In genomic region chr16:88811600-88811849, GRCh38 we compare ENCODE assay signal across 8 cellular contexts. TPM values are rescaled to one million over a fixed set of nuclear protein-coding genes. Genes with fewer than 3 reads are reported as not detected.
DNase-seq lines count a peak whose midpoint lies in the region; ATAC-seq, FAIRE-seq and TF ChIP-seq lines count a peak whose summit lies in the region.

No MANE protein-coding gene starts in this region.

- intact Hi-C loops in K562 (cut with micrococcal nuclease), result loop anchor here (5.0 to 10.0 kb wide), 3 partner anchors 166 to 696 kb away; partner anchors contain the start of genes CBFA2T3 and SPG7
- intact Hi-C loops in mucosa of descending colon (cut with DNase I, micrococcal nuclease), result no loop called here

- peak overlapping the region; percentile 94 for H3K27ac ChIP-seq in K562 (ENCODE audit: extremely low read depth, low read depth, low read length)

- TF ChIP-seq CTCF in K562 (IDR thresholded peaks at IDR 0.05 in 2 of 3, conservative IDR thresholded peaks at IDR 0.05 in 1 of 3; ENCODE audit: insufficient read depth in 2 of 3, low read depth in 1 of 3, low read length in 3 of 3) (no peak), mucosa of descending colon (IDR thresholded peaks at IDR 0.05) (no peak)

- TF ChIP-seq POLR2A in K562 (conservative IDR thresholded peaks at IDR 0.05), result no peak

- TF ChIP-seq EP300 in K562 (IDR thresholded peaks at IDR 0.05; ENCODE audit: low read length), result no peak

- peak overlapping the region; percentile 98 for H2AFZ ChIP-seq in K562 (ENCODE audit: low read depth, low read length)

- H3K36me3 ChIP-seq in K562 (ENCODE audit: control insufficient read depth, insufficient read depth, low read length) (peaks cover 46% of the 10 kb centered on the region; the same call in 2 of the 3 replicates), mucosa of descending colon (ENCODE audit: low read depth) (no peaks in the 10 kb centered on the region)

- CTCF ChIA-PET in K562 (lab: Yijun Ruan, JAX; ENCODE audit: low intra/inter-chr PET ratio), result interaction anchor here (0.6 to 1.9 kb wide), 6 partner anchors 46 to 476 kb away, joined by 3 to 16 read pairs (median 4); partner anchors contain the start of genes CBFA2T3 and CDH15

- 0% methylated on average over 5 of the region's 30 CpGs for WGBS in K562 (ENCODE audit: insufficient coverage, low coverage, missing lambda C conversion rate)

- no peak for FAIRE-seq in K562 (lab: Jason Lieb, UNC)

- TF ChIP-seq RAD21 in K562 (CRISPR knock-in tag; conservative IDR thresholded peaks at IDR 0.05 in 1 of 2, IDR thresholded peaks at IDR 0.05 in 1 of 2), result no peak

- peak overlapping the region; percentile 96 for H3K4me2 ChIP-seq in K562 (ENCODE audit: insufficient read depth, low read length)

- no peaks in the 10 kb centered on the region for H3K27me3 ChIP-seq in K562 (ENCODE audit: control insufficient read depth in 2 of 2, insufficient read depth in 2 of 2, low read length in 2 of 2)

- ATAC-seq in GM18868 (IDR thresholded peaks at IDR 0.05; ENCODE audit: unreplicated experiment), result peak; percentile 15
- ATAC-seq in HG03045 (IDR thresholded peaks at IDR 0.05; ENCODE audit: unreplicated experiment), result peak; percentile 26
- ATAC-seq in K562, result no peak
- ATAC-seq in mucosa of descending colon, result no peak

- no peaks in the 10 kb centered on the region for H3K9me1 ChIP-seq in K562 (ENCODE audit: control insufficient read depth, insufficient read depth, low read length)

- in situ Hi-C loops in K562 (cut with MboI), result loop anchor here (5.0 to 10.0 kb wide), 2 partner anchors 356 to 403 kb away; partner anchors contain the start of gene ZNF778

- peaks cover 30% of the 10 kb centered on the region; the same call in 1 of the 2 replicates for H4K20me1 ChIP-seq in K562 (replicated peaks; ENCODE audit: control insufficient read depth, insufficient read depth, low read length)

- H3K9ac ChIP-seq in K562 (ENCODE audit: insufficient read depth in 1 of 2, low read depth in 2 of 2, low read length in 2 of 2), result peak overlapping the region; percentile 86 to 99

- H3K79me2 ChIP-seq in K562 (ENCODE audit: control insufficient read depth, insufficient read depth, low read length), result peaks cover 43% of the 10 kb centered on the region

- peak overlapping the region; percentile 64 for H3K4me3 ChIP-seq in K562
- peak overlapping the region; percentile 29 for H3K4me3 ChIP-seq in mucosa of descending colon

- H3K9me3 ChIP-seq in K562 (replicated peaks; ENCODE audit: control insufficient read depth, insufficient read depth, low read depth, low read length), result no peaks in the 10 kb centered on the region
- H3K9me3 ChIP-seq in mucosa of descending colon, result no peaks in the 10 kb centered on the region

- DNase-seq in K562 (ENCODE audit: extremely low read depth in 1 of 4, low spot score in 3 of 4), result peak in 2 of 4 experiments; percentile 75
- no peak for DNase-seq in mucosa of descending colon
- DNase-seq in OCI-M1 (lab: John Stamatoyannopoulos, UW), result no peak
- no peak for DNase-seq in dermis blood vessel endothelial cell
- no peak for DNase-seq in amygdala (lab: John Stamatoyannopoulos, UW)
- DNase-seq in CD1c-positive myeloid dendritic cell (ENCODE audit: extremely low spot score), result no peak

- POLR2A ChIA-PET in K562 (lab: Yijun Ruan, JAX), result interaction anchor here (0.6 to 6.1 kb wide), 7 partner anchors 11 to 663 kb away, joined by 3 to 50 read pairs (median 7); partner anchors contain the start of gene PIEZO1

- H3K4me1 ChIP-seq in K562 (replicated peaks in 1 of 2; ENCODE audit: control insufficient read depth in 2 of 2, insufficient read depth in 2 of 2, low read length in 2 of 2) (peaks cover 14 to 82% of the 10 kb centered on the region in 2 experiments), mucosa of descending colon (ENCODE audit: low read depth) (peaks cover 25% of the 10 kb centered on the region)

- no TSS peak for BruUV-seq in K562 (replicated peaks; lab: Mats Ljungman, UMichigan)

RNA-seq across cellular contexts. Expression of gene APRT, which starts 0.2 kb away (rescaled TPM):
- total RNA-seq in K562 (2011; cell fraction: chromatin; rRNA removed; ENCODE audit: low replicate concordance), result 35.4 and 135 TPM in 2 replicates
- 138 and 183 TPM in 2 replicates for total RNA-seq in K562 (2011; cell fraction: nucleolus; rRNA removed)
- 82.7 and 89.3 TPM in 2 replicates for total RNA-seq in K562 (2011; cell fraction: nucleoplasm; rRNA removed)
- 409 and 555 TPM in 2 replicates for total RNA-seq in K562 (2014; rRNA removed)
- total RNA-seq in K562 (2014; rRNA removed; fragmentation: Illumina TruSeq; extraction: Trizol), result 86.2 and 129 TPM in 2 replicates
- 213 and 224 TPM in 2 replicates for total RNA-seq in K562 (2015; rRNA removed; fragmentation: Illumina TruSeq; extraction: Trizol)
- total RNA-seq in K562 (2021), result 340 and 359 TPM in 2 replicates
- polyA plus RNA-seq in K562 (2011; rRNA removed), result 146 and 234 TPM in 2 replicates
- polyA plus RNA-seq in K562 (2011; cell fraction: cytosol; rRNA removed), result 130 and 287 TPM in 2 replicates
- 161 and 192 TPM in 2 replicates for polyA plus RNA-seq in K562 (2011; cell fraction: nucleus; rRNA removed)
- polyA plus RNA-seq in K562 (2012), result 290 and 337 TPM in 2 replicates
- polyA plus RNA-seq in K562 (2014; fragmentation: Illumina TruSeq; extraction: Trizol), result 94.4 and 200 TPM in 2 replicates
- 100 to 1,000 TPM in 1 of 2 experiments, 10 to 100 TPM in 1; 41.7 to 116 TPM for polyA plus RNA-seq in K562 (2014; fragmentation: Nextera tagmentation; extraction: Ambion mirVana)
- 354 and 422 TPM in 2 replicates for polyA plus RNA-seq in K562 (2014; rRNA removed)
- polyA minus RNA-seq in K562 (2011; rRNA and poly(A)+ RNA removed), result 17.6 and 29.0 TPM in 2 replicates
- polyA minus RNA-seq in K562 (2011; cell fraction: cytosol; rRNA and poly(A)+ RNA removed), result 127 and 142 TPM in 2 replicates
- 49.9 and 62.3 TPM in 2 replicates for polyA minus RNA-seq in K562 (2011; cell fraction: nucleus; rRNA and poly(A)+ RNA removed)
- 100 to 1,000 TPM in 2 of 3 donors, 10 to 100 TPM in 1; 76.5 to 185 (median 113) TPM for total RNA-seq in mucosa of descending colon
- 100 and 138 TPM in 2 replicates for total RNA-seq in dermis blood vessel endothelial cell

RNA-seq across cellular contexts. Expression of gene CDT1, which starts 7.9 kb away (rescaled TPM):
- 14.1 and 55.6 TPM in 2 replicates for total RNA-seq in K562 (2011; cell fraction: chromatin; rRNA removed; ENCODE audit: low replicate concordance)
- total RNA-seq in K562 (2011; cell fraction: nucleolus; rRNA removed), result 67.5 and 87.8 TPM in 2 replicates
- 29.4 and 38.8 TPM in 2 replicates for total RNA-seq in K562 (2011; cell fraction: nucleoplasm; rRNA removed)
- 114 and 119 TPM in 2 replicates for total RNA-seq in K562 (2014; rRNA removed)
- 3.4 and 4.4 TPM in 2 replicates for total RNA-seq in K562 (2014; rRNA removed; fragmentation: Illumina TruSeq; extraction: Trizol)
- total RNA-seq in K562 (2015; rRNA removed; fragmentation: Illumina TruSeq; extraction: Trizol), result 14.4 and 17.9 TPM in 2 replicates
- 173 and 178 TPM in 2 replicates for total RNA-seq in K562 (2021)
- 14.2 and 29.4 TPM in 2 replicates for polyA plus RNA-seq in K562 (2011; rRNA removed)
- polyA plus RNA-seq in K562 (2011; cell fraction: cytosol; rRNA removed), result 48.5 and 101 TPM in 2 replicates
- 38.4 and 58.3 TPM in 2 replicates for polyA plus RNA-seq in K562 (2011; cell fraction: nucleus; rRNA removed)
- polyA plus RNA-seq in K562 (2012), result 68.4 and 200 TPM in 2 replicates
- 9.3 and 47.1 TPM in 2 replicates for polyA plus RNA-seq in K562 (2014; fragmentation: Illumina TruSeq; extraction: Trizol)
- polyA plus RNA-seq in K562 (2014; fragmentation: Nextera tagmentation; extraction: Ambion mirVana), result 1 to 10 TPM in 1 of 2 experiments, under 1 TPM in 1; 0.92 to 1.6 TPM
- polyA plus RNA-seq in K562 (2014; rRNA removed), result 53.6 and 65.8 TPM in 2 replicates
- polyA minus RNA-seq in K562 (2011; rRNA and poly(A)+ RNA removed), result 9.8 and 10.4 TPM in 2 replicates
- polyA minus RNA-seq in K562 (2011; cell fraction: cytosol; rRNA and poly(A)+ RNA removed), result 102 and 178 TPM in 2 replicates
- 25.2 and 25.9 TPM in 2 replicates for polyA minus RNA-seq in K562 (2011; cell fraction: nucleus; rRNA and poly(A)+ RNA removed)
- 10 to 100 TPM in 1 of 3 donors, 1 to 10 TPM in 2; 2.9 to 20.9 (median 7.6) TPM for total RNA-seq in mucosa of descending colon
- total RNA-seq in dermis blood vessel endothelial cell, result 5.8 and 22.2 TPM in 2 replicates

RNA-seq across cellular contexts. Expression of gene PIEZO1, which starts 26.5 kb away (rescaled TPM):
- total RNA-seq in K562 (2011; cell fraction: chromatin; rRNA removed; ENCODE audit: low replicate concordance), result 759 and 2,233 TPM in 2 replicates
- total RNA-seq in K562 (2011; cell fraction: nucleolus; rRNA removed), result 1,565 and 1,591 TPM in 2 replicates
- 1,027 and 1,219 TPM in 2 replicates for total RNA-seq in K562 (2011; cell fraction: nucleoplasm; rRNA removed)
- total RNA-seq in K562 (2014; rRNA removed) (213 and 305 TPM in 2 replicates), K562 (2014; rRNA removed; fragmentation: Illumina TruSeq; extraction: Trizol) (44.5 and 45.2 TPM in 2 replicates), K562 (2015; rRNA removed; fragmentation: Illumina TruSeq; extraction: Trizol) (97.9 and 113 TPM in 2 replicates), K562 (2021) (354 and 432 TPM in 2 replicates), mucosa of descending colon (100 to 1,000 TPM in 2 of 3 donors, 10 to 100 TPM in 1; 71.4 to 218 (median 129) TPM), dermis blood vessel endothelial cell (354 and 766 TPM in 2 replicates)
- polyA plus RNA-seq in K562 (2011; rRNA removed) (131 and 170 TPM in 2 replicates), K562 (2014; fragmentation: Illumina TruSeq; extraction: Trizol) (146 and 201 TPM in 2 replicates), K562 (2014; fragmentation: Nextera tagmentation; extraction: Ambion mirVana) (1 to 10 TPM; 3.6 to 9.6 TPM), K562 (2014; rRNA removed) (319 and 383 TPM in 2 replicates)
- polyA plus RNA-seq in K562 (2011; cell fraction: cytosol; rRNA removed), result 143 and 281 TPM in 2 replicates
- 1,334 and 2,777 TPM in 2 replicates for polyA plus RNA-seq in K562 (2011; cell fraction: nucleus; rRNA removed)
- 266 and 440 TPM in 2 replicates for polyA plus RNA-seq in K562 (2012)
- polyA minus RNA-seq in K562 (2011; rRNA and poly(A)+ RNA removed), result 56.6 and 97.2 TPM in 2 replicates
- polyA minus RNA-seq in K562 (2011; cell fraction: cytosol; rRNA and poly(A)+ RNA removed), result 155 and 200 TPM in 2 replicates
- polyA minus RNA-seq in K562 (2011; cell fraction: nucleus; rRNA and poly(A)+ RNA removed), result 321 and 450 TPM in 2 replicates

RNA-seq across cellular contexts. Expression of gene GALNS, which starts 45.2 kb away (rescaled TPM):
- 69.8 and 180 TPM in 2 replicates for total RNA-seq in K562 (2011; cell fraction: chromatin; rRNA removed; ENCODE audit: low replicate concordance)
- 70.5 and 71.6 TPM in 2 replicates for total RNA-seq in K562 (2011; cell fraction: nucleolus; rRNA removed)
- 50.8 and 56.2 TPM in 2 replicates for total RNA-seq in K562 (2011; cell fraction: nucleoplasm; rRNA removed)
- total RNA-seq in K562 (2014; rRNA removed), result 3.4 and 5.4 TPM in 2 replicates
- total RNA-seq in K562 (2014; rRNA removed; fragmentation: Illumina TruSeq; extraction: Trizol), result 2.4 and 4.1 TPM in 2 replicates
- 5.6 and 5.9 TPM in 2 replicates for total RNA-seq in K562 (2015; rRNA removed; fragmentation: Illumina TruSeq; extraction: Trizol)
- 12.3 and 13.2 TPM in 2 replicates for total RNA-seq in K562 (2021)
- 3.9 and 4.3 TPM in 2 replicates for polyA plus RNA-seq in K562 (2011; rRNA removed)
- polyA plus RNA-seq in K562 (2011; cell fraction: cytosol; rRNA removed), result 3.9 and 9.1 TPM in 2 replicates
- polyA plus RNA-seq in K562 (2011; cell fraction: nucleus; rRNA removed), result 20.2 and 34.5 TPM in 2 replicates
- polyA plus RNA-seq in K562 (2012), result 11.1 and 16.0 TPM in 2 replicates
- polyA plus RNA-seq in K562 (2014; fragmentation: Illumina TruSeq; extraction: Trizol), result 6.0 and 7.0 TPM in 2 replicates
- polyA plus RNA-seq in K562 (2014; fragmentation: Nextera tagmentation; extraction: Ambion mirVana), result under 1 TPM; 0.38 to 0.63 TPM
- polyA plus RNA-seq in K562 (2014; rRNA removed), result 6.7 and 8.6 TPM in 2 replicates
- polyA minus RNA-seq in K562 (2011; rRNA and poly(A)+ RNA removed), result 1.9 and 3.7 TPM in 2 replicates
- polyA minus RNA-seq in K562 (2011; cell fraction: cytosol; rRNA and poly(A)+ RNA removed), result 3.2 and 3.3 TPM in 2 replicates
- polyA minus RNA-seq in K562 (2011; cell fraction: nucleus; rRNA and poly(A)+ RNA removed), result 7.0 and 7.8 TPM in 2 replicates
- total RNA-seq in mucosa of descending colon, result 10 to 100 TPM; 37.4 to 65.3 (median 44.0) TPM
- total RNA-seq in dermis blood vessel endothelial cell, result 25.0 and 26.3 TPM in 2 replicates

RNA-seq across cellular contexts. Expression of gene TRAPPC2L, which starts 45.4 kb away (rescaled TPM):
- 43.1 and 83.7 TPM in 2 replicates for total RNA-seq in K562 (2011; cell fraction: chromatin; rRNA removed; ENCODE audit: low replicate concordance)
- 64.3 and 69.7 TPM in 2 replicates for total RNA-seq in K562 (2011; cell fraction: nucleolus; rRNA removed)
- 53.0 and 53.7 TPM in 2 replicates for total RNA-seq in K562 (2011; cell fraction: nucleoplasm; rRNA removed)
- total RNA-seq in K562 (2014; rRNA removed) (60.4 and 77.5 TPM in 2 replicates), K562 (2014; rRNA removed; fragmentation: Illumina TruSeq; extraction: Trizol) (92.6 and 126 TPM in 2 replicates), K562 (2015; rRNA removed; fragmentation: Illumina TruSeq; extraction: Trizol) (61.1 and 69.1 TPM in 2 replicates), K562 (2021) (89.1 and 92.6 TPM in 2 replicates), mucosa of descending colon (10 to 100 TPM; 30.6 to 57.9 (median 40.7) TPM), dermis blood vessel endothelial cell (31.6 and 46.6 TPM in 2 replicates)
- polyA plus RNA-seq in K562 (2011; rRNA removed) (124 and 163 TPM in 2 replicates), K562 (2014; fragmentation: Illumina TruSeq; extraction: Trizol) (97.5 and 104 TPM in 2 replicates), K562 (2014; fragmentation: Nextera tagmentation; extraction: Ambion mirVana) (100 to 1,000 TPM; 345 to 398 TPM), K562 (2014; rRNA removed) (92.4 and 99.1 TPM in 2 replicates)
- 94.2 and 150 TPM in 2 replicates for polyA plus RNA-seq in K562 (2011; cell fraction: cytosol; rRNA removed)
- 96.2 and 120 TPM in 2 replicates for polyA plus RNA-seq in K562 (2011; cell fraction: nucleus; rRNA removed)
- 69.9 and 168 TPM in 2 replicates for polyA plus RNA-seq in K562 (2012)
- polyA minus RNA-seq in K562 (2011; rRNA and poly(A)+ RNA removed), result 28.3 and 55.3 TPM in 2 replicates
- 24.9 and 30.9 TPM in 2 replicates for polyA minus RNA-seq in K562 (2011; cell fraction: cytosol; rRNA and poly(A)+ RNA removed)
- polyA minus RNA-seq in K562 (2011; cell fraction: nucleus; rRNA and poly(A)+ RNA removed), result 30.4 and 33.3 TPM in 2 replicates

Comparison
In these comparisons a context has a peak if more than half of its experiments do, and no peak if none do; other contexts are left out.
1. ATAC-seq: peak in GM18868 (single experiment) and HG03045 (single experiment); none in K562 (single experiment) and mucosa of descending colon (single experiment).